ENCODE assay signal across 1 cellular context in genomic region chr2:194674043-194674442, GRCh38.
TF ChIP-seq lines count a peak whose summit lies in the region.

No MANE protein-coding gene starts in this region.

TF ChIP-seq in GM23338, 12 proteins besides CTCF, POLR2A, EP300 and RAD21 (continued from another document):
- TF ChIP-seq ZNF462 (CRISPR knock-in tag; IDR thresholded peaks at IDR 0.05) = no peak
- no peak for TF ChIP-seq JUNB (IDR thresholded peaks at IDR 0.05; ENCODE audit: unreplicated experiment)
- no peak for TF ChIP-seq POLR2AphosphoS5 (IDR thresholded peaks at IDR 0.05; ENCODE audit: low read depth)
- no peak for TF ChIP-seq REST (IDR thresholded peaks at IDR 0.05; ENCODE audit: unreplicated experiment)
- no peak for TF ChIP-seq ZNF114 (CRISPR knock-in tag; IDR thresholded peaks at IDR 0.05)
- TF ChIP-seq NANOG (IDR thresholded peaks at IDR 0.05; ENCODE audit: borderline replicate concordance) = no peak
